Comparison of ENCODE assay signal across 26 cellular contexts in genomic region chr1:195562074-195562473, GRCh38.
"Had no signal": no experiment of that assay in that cellular context is flagged by ENCODE, and none has a peak within 500 bp of the region (broad histone marks: within the 10 kb centered on the region; RNA-seq: fewer than 3 reads in every experiment).

No MANE protein-coding gene starts in this region.

- H3K4me1 Mint-ChIP-seq: endodermal cell, mesothelial cell of epicardium had no signal

- H3K27me3 Mint-ChIP-seq: dendritic cell treated with granulocyte-macrophage colony-stimulating factor and Interleukin-4, amounts not matched to agents 40 ng/mL and 50 ng/mL, for 4 days; effector memory CD8-positive, alpha-beta T cell had no signal

- H3K27ac Mint-ChIP-seq: dendritic cell treated with granulocyte-macrophage colony-stimulating factor and Interleukin-4, amounts not matched to agents 40 ng/mL and 50 ng/mL, for 4 days; effector memory CD8-positive, alpha-beta T cell; endodermal cell; mesothelial cell of epicardium had no signal

- H3K9me3 Mint-ChIP-seq: mesothelial cell of epicardium had no signal

- H3K27ac ChIP-seq: colonic mucosa, epithelial cell of prostate, esophagus squamous epithelium, gastrocnemius medialis, heart right ventricle, left lung, lower lobe of right lung had no signal

- H3K4me3 Mint-ChIP-seq: dendritic cell treated with granulocyte-macrophage colony-stimulating factor and Interleukin-4, amounts not matched to agents 40 ng/mL and 50 ng/mL, for 4 days; effector memory CD8-positive, alpha-beta T cell; endodermal cell; mesothelial cell of epicardium had no signal

- H3K27me3 ChIP-seq: colonic mucosa, esophagus squamous epithelium, gastrocnemius medialis, heart right ventricle, left lung had no signal

- H3K4me3 ChIP-seq: colonic mucosa, esophagus squamous epithelium, gastrocnemius medialis, heart right ventricle, left lung, lower lobe of right lung, mucosa of descending colon had no signal

- DNase-seq: colonic mucosa; cortex of kidney; effector CD8-positive, alpha-beta T cell; effector memory CD8-positive, alpha-beta T cell; endodermal cell; erythroblast; esophagus squamous epithelium; foreskin fibroblast; foreskin melanocyte; gastrocnemius medialis; glutamatergic neuron; head of caudate nucleus; heart right ventricle; hippocampal formation; left cardiac atrium; left lung; left ventricle myocardium superior; lower lobe of right lung; mesenchymal stem cell; mucosa of descending colon had no signal

- FAIRE-seq: islet of Langerhans, keratinocyte had no signal

- H3K4me1 ChIP-seq: colonic mucosa, esophagus squamous epithelium, gastrocnemius medialis, heart right ventricle, left lung, lower lobe of right lung had no signal

- ATAC-seq: effector memory CD8-positive, alpha-beta T cell; esophagus mucosa; gastrocnemius medialis; heart right ventricle; left cardiac atrium; left lung; left ventricle myocardium superior; lower lobe of right lung; mucosa of descending colon had no signal

- H3K36me3 ChIP-seq: colonic mucosa, gastrocnemius medialis, heart right ventricle, left lung, lower lobe of right lung had no signal

- H3K36me3 Mint-ChIP-seq: mesothelial cell of epicardium had no signal

- H3K9me3 ChIP-seq: colonic mucosa, esophagus squamous epithelium, gastrocnemius medialis, lower lobe of right lung, mucosa of descending colon had no signal
